Comparison of ENCODE assay signal across 1 cellular context in the genomic region with DNA sequence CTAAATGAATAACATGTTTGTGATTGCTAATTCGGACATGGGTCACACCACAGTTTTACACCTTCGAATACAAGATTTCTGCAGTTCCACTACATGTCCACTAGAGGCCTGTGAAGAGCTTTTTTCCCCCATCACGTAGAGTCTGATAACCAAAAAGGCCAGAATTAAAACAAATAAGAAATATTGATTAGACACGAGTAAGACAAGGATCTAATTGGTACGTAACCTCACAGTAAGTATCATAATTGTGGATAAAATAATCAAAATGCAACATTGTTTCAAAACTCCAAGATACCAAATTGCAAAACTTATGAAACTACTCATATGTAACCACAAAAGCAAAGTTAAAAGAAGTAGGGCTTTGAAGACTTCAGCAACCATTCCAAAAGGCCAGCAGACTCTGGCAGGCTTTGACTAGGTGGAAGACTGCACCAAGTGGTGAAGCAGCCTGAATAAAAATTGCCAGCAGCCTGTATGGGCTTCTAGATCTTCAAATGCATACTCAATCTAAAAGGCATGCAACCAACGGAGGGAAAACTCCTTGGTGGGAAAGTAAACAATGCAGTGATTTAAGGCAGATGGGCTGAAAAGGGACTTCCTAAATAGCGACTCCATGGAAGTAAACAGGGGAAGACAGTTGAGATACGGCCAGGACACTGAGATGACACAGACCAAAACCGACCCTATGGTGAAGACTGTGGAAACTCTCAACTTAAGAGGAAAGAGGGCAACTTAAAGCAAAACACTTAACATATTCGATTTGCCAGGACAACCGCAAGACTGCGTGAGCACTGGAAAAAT.
TF ChIP-seq lines count a peak whose summit lies in the region.

No MANE protein-coding gene starts in this region.

TF ChIP-seq in SK-N-SH, 30 proteins besides CTCF, POLR2A, EP300 and RAD21 (continued from another document):
- TF ChIP-seq TCF12 (IDR thresholded peaks at IDR 0.05): peak; percentile 62
